ENCODE assay signal across 8 cellular contexts in genomic region chr1:229661022-229661877, GRCh38. TPM values are rescaled to one million over a fixed set of nuclear protein-coding genes. Genes with fewer than 3 reads are reported as not detected.
A peak's percentile ranks its signal among the peaks of the same experiment; 100 is the strongest.
DNase-seq lines count a peak whose midpoint lies in the region; ATAC-seq and TF ChIP-seq lines count a peak whose summit lies in the region.

No MANE protein-coding gene starts in this region.

- no peak overlapping the region for H3K4me3 Mint-ChIP-seq in CD4-positive, CD25-positive, alpha-beta regulatory T cell

- TF ChIP-seq POLR2A in thyroid gland (IDR thresholded peaks at IDR 0.05) = no peak

- H3K36me3 ChIP-seq in CD4-positive, CD25-positive, alpha-beta regulatory T cell (ENCODE audit: control insufficient read depth, insufficient read depth, low read length) = peaks cover 29% of the 10 kb centered on the region
- H3K36me3 ChIP-seq in osteoblast (ENCODE audit: insufficient read depth, low read length) = peaks cover 34% of the 10 kb centered on the region
- H3K36me3 ChIP-seq in thyroid gland = peaks cover 0 to 6% of the 10 kb centered on the region in 2 donors

- H3K4me1 Mint-ChIP-seq in CD4-positive, CD25-positive, alpha-beta regulatory T cell = peaks cover 0 to 5% (median 2%) of the 10 kb centered on the region in 4 donors

- DNase-seq in CD4-positive, CD25-positive, alpha-beta regulatory T cell = peak; percentile 39 to 65 (median 59)
- DNase-seq in Jurkat, Clone E6-1 (ENCODE audit: low read depth, low spot score) = peak; percentile 59
- DNase-seq in RKO (ENCODE audit: low spot score) = peak; percentile 24
- peak; percentile 41 for DNase-seq in activated T-helper 9 cell treated with anti-CD3 and anti-CD28 coated beads, Interleukin-2, amount 50 U/mL, for 16 hours (ENCODE audit: low read depth)
- peak; percentile 49 to 85 for DNase-seq in foreskin fibroblast
- peak; percentile 92 for DNase-seq in osteoblast (ENCODE audit: insufficient read length, low spot score, missing footprints)
- DNase-seq in thyroid gland = peak; percentile 87 to 89

- H3K9me3 Mint-ChIP-seq in CD4-positive, CD25-positive, alpha-beta regulatory T cell = no peaks in the 10 kb centered on the region

- H3K27ac ChIP-seq in CD4-positive, CD25-positive, alpha-beta regulatory T cell (ENCODE audit: insufficient read depth, low read length, poor library complexity, severe bottlenecking) = no peak overlapping the region
- H3K27ac ChIP-seq in osteoblast (ENCODE audit: low read depth, low read length) = peak overlapping the region; percentile 17
- no peak overlapping the region for H3K27ac ChIP-seq in thyroid gland

- H3K27ac Mint-ChIP-seq in CD4-positive, CD25-positive, alpha-beta regulatory T cell = peak overlapping the region in 1 of 3 donors; percentile 16

- peak; percentile 60 to 72 for ATAC-seq in CD4-positive, CD25-positive, alpha-beta regulatory T cell (ENCODE audit: low read depth in 2 of 2)
- ATAC-seq in GM19467 (IDR thresholded peaks at IDR 0.05; ENCODE audit: unreplicated experiment) = peak; percentile 52

- H3K27me3 ChIP-seq in CD4-positive, CD25-positive, alpha-beta regulatory T cell (ENCODE audit: control insufficient read depth, insufficient read depth, low read length) = no peaks in the 10 kb centered on the region
- no peaks in the 10 kb centered on the region for H3K27me3 ChIP-seq in osteoblast (ENCODE audit: insufficient read depth, low read length)
- H3K27me3 ChIP-seq in thyroid gland = no peaks in the 10 kb centered on the region

- H3K79me2 ChIP-seq in osteoblast (ENCODE audit: insufficient read depth, low read length) = no peaks in the 10 kb centered on the region

- H3K27me3 Mint-ChIP-seq in CD4-positive, CD25-positive, alpha-beta regulatory T cell = no peaks in the 10 kb centered on the region

- H3K4me1 ChIP-seq in CD4-positive, CD25-positive, alpha-beta regulatory T cell (ENCODE audit: control insufficient read depth, insufficient read depth, low read length, poor library complexity, severe bottlenecking) = peaks cover 16% of the 10 kb centered on the region
- no peaks in the 10 kb centered on the region for H3K4me1 ChIP-seq in osteoblast (ENCODE audit: insufficient read depth, low read length)
- peaks cover 3 to 4% of the 10 kb centered on the region in 2 donors for H3K4me1 ChIP-seq in thyroid gland

- no peak overlapping the region for H2AFZ ChIP-seq in osteoblast (ENCODE audit: low read length)

- peaks cover 13% of the 10 kb centered on the region for H3K36me3 Mint-ChIP-seq in CD4-positive, CD25-positive, alpha-beta regulatory T cell

- H3K4me3 ChIP-seq in CD4-positive, CD25-positive, alpha-beta regulatory T cell (ENCODE audit: low read depth, low read length) = no peak overlapping the region
- no peak overlapping the region for H3K4me3 ChIP-seq in Jurkat, Clone E6-1 (ENCODE audit: low read length)
- H3K4me3 ChIP-seq in foreskin fibroblast (ENCODE audit: low read depth in 1 of 2, low read length in 2 of 2) (no peak overlapping the region), osteoblast (ENCODE audit: insufficient read depth, low read length) (no peak overlapping the region), thyroid gland (replicated peaks in 1 of 3) (no peak overlapping the region)

- peak; percentile 95 for TF ChIP-seq CTCF in foreskin fibroblast (IDR thresholded peaks at IDR 0.05; ENCODE audit: low read depth, low read length)
- TF ChIP-seq CTCF in osteoblast (IDR thresholded peaks at IDR 0.05; ENCODE audit: extremely low read depth, low read depth, low read length) = peak; percentile 89
- TF ChIP-seq CTCF in thyroid gland (IDR thresholded peaks at IDR 0.05) = peak; percentile 74 to 95 (median 93)

- 52 to 53% methylated on average over 19 of the region's 19 CpGs for WGBS in thyroid gland, 2 donors

- intact Hi-C loops in thyroid gland (cut with DNase I) = loop anchor here (5.0 kb wide), 1 partner anchor 651 kb away; no protein-coding TSS in a partner anchor

- H3K9me3 ChIP-seq in CD4-positive, CD25-positive, alpha-beta regulatory T cell (ENCODE audit: control insufficient read depth in 2 of 2, low read length in 2 of 2) = no peaks in the 10 kb centered on the region
- no peaks in the 10 kb centered on the region for H3K9me3 ChIP-seq in osteoblast (ENCODE audit: low read depth, low read length)
- no peaks in the 10 kb centered on the region for H3K9me3 ChIP-seq in thyroid gland

- no peak overlapping the region for H3K4me2 ChIP-seq in osteoblast (ENCODE audit: insufficient read depth, low read length)

- H4K20me1 ChIP-seq in osteoblast (ENCODE audit: insufficient read depth, low read length) = no peaks in the 10 kb centered on the region

RNA-seq across cellular contexts. Expression of gene URB2, which starts 35.2 kb away (rescaled TPM):
- total RNA-seq in CD4-positive, CD25-positive, alpha-beta regulatory T cell = 10.4 TPM
- polyA plus RNA-seq in CD4-positive, CD25-positive, alpha-beta regulatory T cell = 10 to 100 TPM in 1 of 4 donors, 1 to 10 TPM in 3; 2.9 to 10.2 (median 5.3) TPM
- polyA plus RNA-seq in Jurkat, Clone E6-1 (2012; ENCODE audit: insufficient read depth, insufficient read length) = 10.9 TPM
- total RNA-seq in osteoblast (7.7 and 9.0 TPM in 2 replicates), thyroid gland (10 to 100 TPM in 1 of 4 donors, 1 to 10 TPM in 3; 6.4 to 14.9 (median 7.1) TPM)

RNA-seq across cellular contexts. Expression of gene TAF5L, which starts 35.3 kb away (rescaled TPM):
- total RNA-seq in CD4-positive, CD25-positive, alpha-beta regulatory T cell = 33.6 TPM
- polyA plus RNA-seq in CD4-positive, CD25-positive, alpha-beta regulatory T cell = 10 to 100 TPM in 1 of 4 donors, 1 to 10 TPM in 3; 4.6 to 11.3 (median 5.4) TPM
- polyA plus RNA-seq in Jurkat, Clone E6-1 (2012; ENCODE audit: insufficient read depth, insufficient read length) = 30.1 TPM
- total RNA-seq in osteoblast (13.4 and 14.4 TPM in 2 replicates), thyroid gland (10 to 100 TPM; 14.9 to 26.1 (median 18.4) TPM)

Comparison
In these comparisons a context has a peak if more than half of its experiments do, and no peak if none do; other contexts are left out.
1. DNase-seq: peak in every context shown above with its lines; median percentile 92 in osteoblast; 88 in thyroid gland; 67 in foreskin fibroblast; 59 in CD4-positive, CD25-positive, alpha-beta regulatory T cell; 59 in Jurkat, Clone E6-1; 41 in activated T-helper 9 cell treated with anti-CD3 and anti-CD28 coated beads, Interleukin-2, amount 50 U/mL, for 16 hours; 24 in RKO.